8 cellular contexts compared by ENCODE assay signal in the genomic region with DNA sequence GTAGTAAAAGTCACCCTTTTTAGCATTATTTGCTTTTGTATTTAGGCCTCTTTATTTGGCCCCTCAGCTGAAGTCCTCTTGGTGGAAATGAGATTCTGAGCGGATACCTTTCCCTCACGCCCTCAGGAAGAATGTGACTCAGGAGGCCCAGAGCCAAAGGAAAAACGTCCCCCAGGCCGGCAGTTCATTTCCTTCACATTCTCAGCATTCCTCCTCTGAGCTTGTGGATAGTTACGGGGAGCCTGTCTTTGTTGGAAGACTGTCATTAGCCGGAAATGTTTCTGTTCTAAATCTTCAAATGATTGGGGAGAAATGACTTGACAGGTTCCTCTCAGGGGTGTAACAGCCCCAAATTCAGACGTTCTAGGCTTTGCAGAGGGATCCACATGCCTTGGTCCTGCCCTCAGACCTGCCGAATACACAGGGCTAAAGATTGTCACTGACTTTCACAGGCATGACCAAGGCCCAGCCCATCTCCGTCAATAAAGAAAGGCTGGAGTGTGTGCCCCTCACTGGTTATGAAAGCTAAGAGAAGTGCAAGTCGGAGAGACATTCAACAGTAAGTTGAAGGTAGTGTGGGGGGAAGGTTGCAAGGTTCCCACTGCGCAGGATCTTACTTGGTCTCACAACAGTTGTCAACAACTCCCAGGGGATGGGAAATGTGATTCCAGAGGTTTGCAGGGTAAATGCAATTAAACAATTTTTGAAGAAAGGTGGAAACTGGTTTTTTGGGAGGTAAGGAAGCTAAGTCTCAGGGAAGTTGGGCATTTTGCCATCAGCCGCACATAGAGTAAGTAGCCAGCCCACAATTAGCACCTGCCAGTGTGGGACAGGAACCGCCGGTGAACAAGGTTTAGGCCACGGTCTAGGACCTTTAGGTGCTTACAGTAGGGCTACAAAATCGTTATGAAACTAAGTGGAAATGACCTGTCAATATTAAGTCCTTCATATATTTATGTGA. TPM values are rescaled to one million over a fixed set of nuclear protein-coding genes. Genes with fewer than 3 reads are reported as not detected.
A peak's percentile ranks its signal among the peaks of the same experiment; 100 is the strongest.
DNase-seq lines count a peak whose midpoint lies in the region; ATAC-seq and TF ChIP-seq lines count a peak whose summit lies in the region.

No MANE protein-coding gene starts in this region.

- H2BK120ac ChIP-seq in neuronal stem cell (ENCODE audit: low read depth, low read length): no peak overlapping the region

- peak overlapping the region; percentile 54 for H3K18ac ChIP-seq in neuronal stem cell (ENCODE audit: low read length)

- no peak overlapping the region for H3K14ac ChIP-seq in neuronal stem cell (ENCODE audit: low read length)

- in situ Hi-C loops in Panc1 (cut with HindIII; ENCODE audit: low pct_unique_long_range_greater_than_20kb, low sequenced_read_pairs): no loop called here

- no peaks in the 10 kb centered on the region for H3K36me3 Mint-ChIP-seq in Calu3 (ENCODE audit: insufficient read depth, unreplicated experiment)
- H3K36me3 Mint-ChIP-seq in activated CD8-positive, alpha-beta memory T cell treated with anti-CD3 and anti-CD28 coated beads, Interleukin-2, amount 10 ng/mL, durations not matched to agents 7 days and 5 days: no peaks in the 10 kb centered on the region

- TF ChIP-seq CTCF in Calu3 (IDR thresholded peaks at IDR 0.05; ENCODE audit: unreplicated experiment) (no peak), Panc1 (IDR thresholded peaks at IDR 0.05) (no peak)

- no peaks in the 10 kb centered on the region for H3K9me3 Mint-ChIP-seq in Calu3 (ENCODE audit: low read depth, unreplicated experiment)
- H3K9me3 Mint-ChIP-seq in activated CD8-positive, alpha-beta memory T cell treated with anti-CD3 and anti-CD28 coated beads, Interleukin-2, amount 10 ng/mL, durations not matched to agents 7 days and 5 days (ENCODE audit: low read depth): no peaks in the 10 kb centered on the region

- no peak overlapping the region for H2BK5ac ChIP-seq in neuronal stem cell (ENCODE audit: low read length)

- no peak overlapping the region for H3K4me3 Mint-ChIP-seq in Calu3 (ENCODE audit: low read depth, unreplicated experiment)
- no peak overlapping the region for H3K4me3 Mint-ChIP-seq in activated CD8-positive, alpha-beta memory T cell treated with anti-CD3 and anti-CD28 coated beads, Interleukin-2, amount 10 ng/mL, durations not matched to agents 7 days and 5 days

- no peak overlapping the region for H3K4me2 ChIP-seq in neuronal stem cell (ENCODE audit: insufficient read depth, low read length, poor library complexity, severe bottlenecking)

- no peak overlapping the region for H4K91ac ChIP-seq in neuronal stem cell (ENCODE audit: low read depth, low read length, poor library complexity)

- H3K36me3 ChIP-seq in Panc1 (ENCODE audit: control insufficient read depth, insufficient read depth, low read length): no peaks in the 10 kb centered on the region
- no peaks in the 10 kb centered on the region for H3K36me3 ChIP-seq in neuronal stem cell (replicated peaks in 1 of 2; ENCODE audit: control insufficient read depth in 2 of 2, insufficient read depth in 2 of 2, low read length in 2 of 2)

- POLR2A ChIA-PET in Panc1 (lab: Charles Lee): no interaction called here

- DNase-seq in Calu3 (peak; percentile 78), Panc1 (ENCODE audit: low read depth, low spot score) (no peak), fibroblast of gingiva (ENCODE audit: low read depth) (peak; percentile 49), neuronal stem cell (ENCODE audit: low spot score) (peak; percentile 73), NCI-H526 treated with DMSO at 0.1 percent for 48 hours (lab: John Stamatoyannopoulos, UW) (no peak), NCI-H1417 (lab: John Stamatoyannopoulos, UW) (no peak)
- no peak for DNase-seq in activated CD8-positive, alpha-beta memory T cell treated with anti-CD3 and anti-CD28 coated beads, Interleukin-2, amount 10 ng/mL, durations not matched to agents 7 days and 5 days

- no CpG with 5 or more reads among the region's 16 CpGs for WGBS in neuronal stem cell (ENCODE audit: extremely low coverage in 2 of 2, insufficient read length in 2 of 2, insufficient replicate concordance in 1 of 2), 2 donors

- no peak overlapping the region for H3K4me3 ChIP-seq in Panc1 (ENCODE audit: low read depth in 2 of 2, low read length in 2 of 2)
- no peak overlapping the region for H3K4me3 ChIP-seq in neuronal stem cell (ENCODE audit: low read length in 2 of 2)

- no peak overlapping the region for H4K8ac ChIP-seq in neuronal stem cell (ENCODE audit: low read depth, low read length)

- ATAC-seq in Panc1 (peak; percentile 79), GM19023 (IDR thresholded peaks at IDR 0.05; ENCODE audit: unreplicated experiment) (no peak)
- no peak for ATAC-seq in activated CD8-positive, alpha-beta memory T cell treated with anti-CD3 and anti-CD28 coated beads, Interleukin-2, amount 10 ng/mL, durations not matched to agents 7 days and 5 days

- H3K9me3 ChIP-seq in Panc1 (ENCODE audit: control insufficient read depth, insufficient read depth, low read depth, low read length) (no peaks in the 10 kb centered on the region), neuronal stem cell (replicated peaks in 1 of 2; ENCODE audit: control insufficient read depth in 2 of 2, insufficient read depth in 1 of 2, low read depth in 1 of 2, low read length in 2 of 2) (no peaks in the 10 kb centered on the region)

- H3K4ac ChIP-seq in neuronal stem cell (ENCODE audit: low read length): no peak overlapping the region

- no peak overlapping the region for H3K9ac ChIP-seq in neuronal stem cell (ENCODE audit: low read depth, low read length, poor library complexity)

- peak overlapping the region; percentile 61 for H3K27ac Mint-ChIP-seq in Calu3 (ENCODE audit: unreplicated experiment)
- H3K27ac Mint-ChIP-seq in activated CD8-positive, alpha-beta memory T cell treated with anti-CD3 and anti-CD28 coated beads, Interleukin-2, amount 10 ng/mL, durations not matched to agents 7 days and 5 days: no peak overlapping the region

- intact Hi-C loops in Calu3 (cut with micrococcal nuclease; ENCODE audit: unreplicated experiment): no loop called here
- intact Hi-C loops in Panc1 (cut with micrococcal nuclease; ENCODE audit: unreplicated experiment): no loop called here

- H3K4me1 Mint-ChIP-seq in Calu3 (ENCODE audit: low read depth, unreplicated experiment): peaks cover 64% of the 10 kb centered on the region
- H3K4me1 Mint-ChIP-seq in activated CD8-positive, alpha-beta memory T cell treated with anti-CD3 and anti-CD28 coated beads, Interleukin-2, amount 10 ng/mL, durations not matched to agents 7 days and 5 days: no peaks in the 10 kb centered on the region

- H3K27me3 ChIP-seq in Panc1 (ENCODE audit: control insufficient read depth, insufficient read depth, low read length) (no peaks in the 10 kb centered on the region), neuronal stem cell (ENCODE audit: control insufficient read depth in 3 of 3, insufficient read depth in 3 of 3, low read depth in 1 of 3, low read length in 3 of 3) (no peaks in the 10 kb centered on the region)

- peak overlapping the region; percentile 56 for H3K27ac ChIP-seq in Panc1 (ENCODE audit: low read length)
- H3K27ac ChIP-seq in neuronal stem cell (replicated peaks; ENCODE audit: low read length): peak overlapping the region; percentile 91

- H3K79me1 ChIP-seq in neuronal stem cell (ENCODE audit: low read depth, low read length): no peaks in the 10 kb centered on the region

- H3K4me1 ChIP-seq in Panc1 (ENCODE audit: control insufficient read depth, insufficient read depth, low read length) (peaks cover 13% of the 10 kb centered on the region), neuronal stem cell (ENCODE audit: control insufficient read depth in 2 of 2, insufficient read depth in 1 of 2, low read depth in 1 of 2, low read length in 2 of 2) (peaks cover 16 to 31% of the 10 kb centered on the region in 2 donors)

- H2AK5ac ChIP-seq in neuronal stem cell (ENCODE audit: low read depth, low read length): no peak overlapping the region

- H3K23ac ChIP-seq in neuronal stem cell (ENCODE audit: low read depth, low read length, poor library complexity): no peak overlapping the region

- no peak overlapping the region for H2BK15ac ChIP-seq in neuronal stem cell (ENCODE audit: low read length)

- H3K27me3 Mint-ChIP-seq in Calu3 (ENCODE audit: unreplicated experiment): no peaks in the 10 kb centered on the region
- H3K27me3 Mint-ChIP-seq in activated CD8-positive, alpha-beta memory T cell treated with anti-CD3 and anti-CD28 coated beads, Interleukin-2, amount 10 ng/mL, durations not matched to agents 7 days and 5 days: peaks cover 16% of the 10 kb centered on the region

- no peak overlapping the region for H2BK12ac ChIP-seq in neuronal stem cell (ENCODE audit: low read length)

- peak overlapping the region; percentile 72 for H2AFZ ChIP-seq in neuronal stem cell (ENCODE audit: low read length)

- BruUV-seq in Calu3 (replicated peaks; lab: Mats Ljungman, UMichigan) (no TSS peak), Panc1 (replicated peaks; lab: Mats Ljungman, UMichigan) (no TSS peak)

- CTCF ChIA-PET in Calu3 (lab: Charles Lee): interaction anchor here (0.6 to 3.0 kb wide), 5 partner anchors 9 to 295 kb away, joined by 3 to 20 read pairs (median 4); no protein-coding TSS in a partner anchor
- CTCF ChIA-PET in Panc1 (lab: Charles Lee): no interaction called here
- CTCF ChIA-PET in activated CD8-positive, alpha-beta memory T cell treated with anti-CD3 and anti-CD28 coated beads, Interleukin-2, amount 10 ng/mL, durations not matched to agents 7 days and 5 days (lab: Charles Lee): interaction anchor here (1.3 to 1.6 kb wide), 3 partner anchors 9 to 314 kb away, joined by 3 to 6 read pairs (median 4); no protein-coding TSS in a partner anchor

RNA-seq across cellular contexts. Expression of gene MYZAP, which starts 39.7 kb away (rescaled TPM):
- total RNA-seq in Calu3 (2022) (5.1 and 6.9 TPM in 2 replicates), Panc1 (2021; ENCODE audit: unreplicated experiment) (1.1 TPM)
- polyA plus RNA-seq in Panc1 (2012; ENCODE audit: insufficient read length): 0.50 TPM
- polyA plus RNA-seq in neuronal stem cell (2013, experiment 1 of 2): 0.64 TPM
- 0.76 TPM for polyA plus RNA-seq in neuronal stem cell (2013, experiment 2 of 2)
- total RNA-seq in activated CD8-positive, alpha-beta memory T cell treated with anti-CD3 and anti-CD28 coated beads, Interleukin-2, amount 10 ng/mL, durations not matched to agents 7 days and 5 days: not detected

Comparison
In these comparisons a context has a peak if more than half of its experiments do, and no peak if none do; other contexts are left out.
1. DNase-seq: peak in Calu3 (single experiment), fibroblast of gingiva (single experiment) and neuronal stem cell (single experiment); none in Panc1 (single experiment), NCI-H526 treated with DMSO at 0.1 percent for 48 hours (single experiment), NCI-H1417 (0 of 3) and activated CD8-positive, alpha-beta memory T cell treated with anti-CD3 and anti-CD28 coated beads, Interleukin-2, amount 10 ng/mL, durations not matched to agents 7 days and 5 days (single experiment).